ENCODE assay signal across 24 cellular contexts in the genomic region with DNA sequence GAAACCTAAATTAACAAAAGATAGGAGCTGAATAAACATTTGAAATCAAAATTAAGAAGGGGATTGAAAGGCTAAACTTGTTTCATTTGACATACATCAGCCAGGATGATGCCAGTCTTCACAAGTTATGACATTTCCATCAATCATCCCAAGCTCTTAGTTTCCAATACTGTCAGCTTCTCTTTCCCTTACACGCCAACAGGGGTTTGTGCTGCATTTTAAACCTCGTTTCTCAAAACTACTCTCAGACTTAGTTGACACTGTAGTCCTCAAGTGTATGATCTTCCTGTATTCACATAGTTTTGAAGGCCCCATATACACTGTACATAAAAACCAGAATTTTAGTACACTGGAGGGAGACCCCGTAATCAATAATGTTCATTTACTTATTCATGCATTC. TPM values are rescaled to one million over a fixed set of nuclear protein-coding genes. Genes with fewer than 3 reads are reported as not detected.
DNase-seq lines count a peak whose midpoint lies in the region; ATAC-seq and TF ChIP-seq lines count a peak whose summit lies in the region.
"Had no signal": no experiment of that assay in that cellular context is flagged by ENCODE, and none has a peak within 500 bp of the region (broad histone marks: within the 10 kb centered on the region; RNA-seq: fewer than 3 reads in every experiment).

No MANE protein-coding gene starts in this region.

- H3K4me1 ChIP-seq in Karpas-422 (ENCODE audit: low read length): peaks cover 34% of the 10 kb centered on the region
- H3K4me1 ChIP-seq in neutrophil (ENCODE audit: control insufficient read depth in 1 of 2, insufficient read depth in 1 of 2, low read depth in 1 of 2, low read length in 1 of 2): peaks cover 19 to 49% of the 10 kb centered on the region in 2 experiments
- H3K4me1 ChIP-seq: ascending aorta, BE2C, lower lobe of right lung had no signal

- no peaks in the 10 kb centered on the region for H3K27me3 Mint-ChIP-seq in activated CD4-positive, alpha-beta T cell treated with anti-CD3 and anti-CD28 coated beads for 36 hours

- H3K9me3 Mint-ChIP-seq in activated CD4-positive, alpha-beta T cell treated with anti-CD3 and anti-CD28 coated beads for 36 hours (ENCODE audit: low read depth): no peaks in the 10 kb centered on the region
- H3K9me3 Mint-ChIP-seq in activated naive CD4-positive, alpha-beta T cell treated with anti-CD3 and anti-CD28 coated beads, Interleukin-2, amount 50 U/mL, for 72 hours: no peaks in the 10 kb centered on the region

- in situ Hi-C loops in KBM-7 (cut with MboI; ENCODE audit: low pct_unique_long_range_greater_than_20kb, low sequenced_read_pairs): no loop called here

- TF ChIP-seq CTCF in neutrophil (IDR thresholded peaks at IDR 0.05): no peak

- H3K4me3 Mint-ChIP-seq in activated CD4-positive, alpha-beta T cell treated with anti-CD3 and anti-CD28 coated beads for 36 hours: peak overlapping the region; percentile 90
- H3K4me3 Mint-ChIP-seq: endodermal cell had no signal

- CTCF ChIA-PET in activated CD4-positive, alpha-beta T cell treated with anti-CD3 and anti-CD28 coated beads for 36 hours (lab: Charles Lee): interaction anchor here (2.2 kb wide), 1 partner anchor 138 kb away, joined by 6 read pairs; no protein-coding TSS in a partner anchor

- H3K36me3 ChIP-seq in Karpas-422 (ENCODE audit: insufficient read depth, low read length) (no peaks in the 10 kb centered on the region), neutrophil (no peaks in the 10 kb centered on the region)
- H3K36me3 ChIP-seq: ascending aorta, BE2C, heart right ventricle, lower lobe of right lung, thoracic aorta had no signal

- peak; percentile 55 for ATAC-seq in activated CD4-positive, alpha-beta T cell treated with anti-CD3 and anti-CD28 coated beads for 36 hours
- peak; percentile 58 to 70 for ATAC-seq in activated naive CD4-positive, alpha-beta T cell treated with anti-CD3 and anti-CD28 coated beads, Interleukin-2, amount 50 U/mL, for 72 hours
- ATAC-seq in GM18868 (IDR thresholded peaks at IDR 0.05; ENCODE audit: unreplicated experiment): no peak
- ATAC-seq: heart right ventricle had no signal

- H3K9me3 ChIP-seq in Karpas-422 (ENCODE audit: low read length) (peaks cover 5% of the 10 kb centered on the region; the same call in 1 of the 2 replicates), neutrophil (no peaks in the 10 kb centered on the region)
- H3K9me3 ChIP-seq: ascending aorta, BE2C, heart right ventricle, lower lobe of right lung, thoracic aorta had no signal

- H3K27me3 ChIP-seq in Karpas-422 (ENCODE audit: low read length): no peaks in the 10 kb centered on the region
- no peaks in the 10 kb centered on the region for H3K27me3 ChIP-seq in neutrophil
- H3K27me3 ChIP-seq: ascending aorta, BE2C had no signal

- no peak for DNase-seq in activated CD4-positive, alpha-beta T cell treated with anti-CD3 and anti-CD28 coated beads for 36 hours
- DNase-seq in activated CD4-positive, alpha-beta T cell treated with anti-CD3 and anti-CD28 coated beads for 4 hours: no peak
- DNase-seq in Karpas-422 (no peak), KBM-7 (no peak), mucosa of gallbladder (ENCODE audit: low spot score) (no peak)
- DNase-seq in activated naive CD4-positive, alpha-beta T cell treated with anti-CD3 and anti-CD28 coated beads, Interleukin-2, amount 50 U/mL, for 72 hours (ENCODE audit: low spot score in 2 of 2): no peak
- DNase-seq: 8988T; BE2C; cerebellar nuclear complex; endodermal cell; GDM1; HCEC 1CT; heart right ventricle; lower lobe of right lung; NCI-H69; SIG-M5; stimulated activated CD4-positive, alpha-beta T cell treated with anti-CD3 and anti-CD28 coated beads, Interleukin-2, amount 100 ng/mL, for 48 hours had no signal

- H3K79me2 ChIP-seq in Karpas-422 (ENCODE audit: low read length): no peaks in the 10 kb centered on the region

- H3K27ac Mint-ChIP-seq in activated CD4-positive, alpha-beta T cell treated with anti-CD3 and anti-CD28 coated beads for 36 hours: peak overlapping the region; percentile 96
- peak overlapping the region; percentile 96 to 98 for H3K27ac Mint-ChIP-seq in activated naive CD4-positive, alpha-beta T cell treated with anti-CD3 and anti-CD28 coated beads, Interleukin-2, amount 50 U/mL, for 72 hours
- H3K27ac Mint-ChIP-seq: endodermal cell had no signal

- H4K20me1 ChIP-seq in Karpas-422 (ENCODE audit: insufficient read depth, low read depth, low read length): no peaks in the 10 kb centered on the region

- 0 out of 2 replicates have a peak overlapping the region, but pooled peaks have one; percentile 6 for H3K4me3 ChIP-seq in Karpas-422 (ENCODE audit: low read length)
- H3K4me3 ChIP-seq in neutrophil (ENCODE audit: low read depth in 1 of 2, low read length in 1 of 2): no peak overlapping the region
- H3K4me3 ChIP-seq: ascending aorta, heart right ventricle, lower lobe of right lung, thoracic aorta had no signal

- no peak overlapping the region for H2AFZ ChIP-seq in Karpas-422 (ENCODE audit: low read length)

- H3K27ac ChIP-seq in Karpas-422 (ENCODE audit: low read length) (no peak overlapping the region), neutrophil (peak overlapping the region; percentile 73)
- H3K27ac ChIP-seq: ascending aorta, lower lobe of right lung, thoracic aorta had no signal

- peak overlapping the region; percentile 25 for H3K4me2 ChIP-seq in Karpas-422 (ENCODE audit: low read depth, low read length, poor library complexity, severe bottlenecking)

- no peak overlapping the region for H3K9ac ChIP-seq in Karpas-422 (ENCODE audit: low read length)

- POLR2A ChIA-PET in activated CD4-positive, alpha-beta T cell treated with anti-CD3 and anti-CD28 coated beads for 36 hours (lab: Charles Lee): interaction anchor here (1.1 kb wide), 1 partner anchor 156 kb away, joined by 3 read pairs; no protein-coding TSS in a partner anchor

- intact Hi-C loops in activated CD4-positive, alpha-beta T cell treated with anti-CD3 and anti-CD28 coated beads for 36 hours (cut with DNase I, micrococcal nuclease): loop anchor here (2.0 to 10.0 kb wide), 8 partner anchors 34 to 1860 kb away; partner anchors contain the start of genes BRWD3 (in 1 of the 2), ITM2A (in 1 of the 2) and PGK1 (in 1 of the 2)

- no peaks in the 10 kb centered on the region for H3K9me2 ChIP-seq in Karpas-422 (replicated peaks; ENCODE audit: insufficient read depth, low read length)

- H3K36me3 Mint-ChIP-seq in activated CD4-positive, alpha-beta T cell treated with anti-CD3 and anti-CD28 coated beads for 36 hours (ENCODE audit: low read depth): peaks cover 19% of the 10 kb centered on the region
- H3K36me3 Mint-ChIP-seq in activated naive CD4-positive, alpha-beta T cell treated with anti-CD3 and anti-CD28 coated beads, Interleukin-2, amount 50 U/mL, for 72 hours: peaks cover 31 to 32% of the 10 kb centered on the region in 2 donors

- peaks cover 49% of the 10 kb centered on the region for H3K4me1 Mint-ChIP-seq in activated CD4-positive, alpha-beta T cell treated with anti-CD3 and anti-CD28 coated beads for 36 hours

RNA-seq across cellular contexts. Expression of gene P2RY10, which starts 0.8 kb away (rescaled TPM):
- 10 to 100 TPM; 30.4 to 65.7 TPM for total RNA-seq in activated CD4-positive, alpha-beta T cell treated with anti-CD3 and anti-CD28 coated beads for 36 hours
- total RNA-seq in Karpas-422 (2014; rRNA removed; shearing (Covaris generic); ENCODE audit: low replicate concordance): 0.51 and 1.3 TPM in 2 replicates
- total RNA-seq in activated naive CD4-positive, alpha-beta T cell treated with anti-CD3 and anti-CD28 coated beads, Interleukin-2, amount 50 U/mL, for 72 hours: 10 to 100 TPM; 47.2 to 96.6 TPM
- 1.5 TPM for total RNA-seq in mucosa of gallbladder
- total RNA-seq: ascending aorta, LHCN-M2, myocyte, posterior vena cava had no signal

Comparison
In these comparisons a context has a peak if more than half of its experiments do, and no peak if none do; other contexts are left out.
1. RNA of gene P2RY10, which starts 0.8 kb away (total RNA-seq): 47.2 to 96.6 TPM in activated naive CD4-positive, alpha-beta T cell treated with anti-CD3 and anti-CD28 coated beads, Interleukin-2, amount 50 U/mL, for 72 hours and 30.4 to 65.7 TPM in activated CD4-positive, alpha-beta T cell treated with anti-CD3 and anti-CD28 coated beads for 36 hours; 1.5 TPM in mucosa of gallbladder (single experiment) and 0.51 to 1.3 TPM in Karpas-422; every median in the first group is over 10 times any median in the second.